In the genomic region with DNA sequence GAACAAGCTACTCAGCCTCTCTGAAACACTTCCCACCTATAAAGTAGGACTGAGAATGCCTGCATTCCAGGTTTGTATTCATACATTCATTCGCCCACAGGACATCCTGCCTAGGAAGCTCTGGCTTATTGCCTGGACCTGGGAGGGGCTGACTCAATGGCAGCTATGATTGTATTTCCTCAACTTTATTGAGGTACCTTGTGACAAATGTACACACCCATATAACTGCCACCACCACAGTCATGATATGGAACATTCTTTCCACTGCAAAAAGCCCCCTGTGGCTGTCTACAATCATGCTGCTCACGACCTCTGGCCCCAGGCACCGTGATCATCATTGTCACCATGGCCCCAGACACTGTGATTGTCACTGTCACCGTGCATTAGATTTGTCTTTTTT, we compare ENCODE assay signal across 12 cellular contexts.
DNase-seq lines count a peak whose midpoint lies in the region; ATAC-seq and TF ChIP-seq lines count a peak whose summit lies in the region.
"Had no signal": no experiment of that assay in that cellular context is flagged by ENCODE, and none has a peak within 500 bp of the region (broad histone marks: within the 10 kb centered on the region; RNA-seq: fewer than 3 reads in every experiment).

No MANE protein-coding gene starts in this region.

- peaks cover 6% of the 10 kb centered on the region for H3K4me1 ChIP-seq in mucosa of descending colon (ENCODE audit: low read depth)

- H3K36me3 ChIP-seq in mucosa of descending colon (ENCODE audit: low read depth): no peaks in the 10 kb centered on the region

- TF ChIP-seq CTCF in cardiac fibroblast (IDR thresholded peaks at IDR 0.05; ENCODE audit: low read depth, low read length) (no peak), mucosa of descending colon (IDR thresholded peaks at IDR 0.05) (no peak)

- no peak overlapping the region for H3K4me3 ChIP-seq in cardiac fibroblast (replicated peaks in 1 of 2; ENCODE audit: low read depth in 2 of 2, low read length in 2 of 2)
- H3K4me3 ChIP-seq in mucosa of descending colon: no peak overlapping the region

- intact Hi-C loops in mucosa of descending colon (cut with DNase I, micrococcal nuclease): no loop called here

- DNase-seq in Daoy (ENCODE audit: low read depth) (peak; percentile 73), M059J (ENCODE audit: low read depth) (peak; percentile 72), cardiac fibroblast (ENCODE audit: low read depth in 2 of 2) (peak; percentile 49 to 60), mucosa of descending colon (peak; percentile 72 to 96 (median 81)), hypothalamus (lab: John Stamatoyannopoulos, UW) (no peak), NCI-H1417 treated with DMSO at 0.1 percent for 48 hours (lab: John Stamatoyannopoulos, UW) (no peak), AML-193 (lab: John Stamatoyannopoulos, UW) (no peak)
- DNase-seq: activated B cell treated with CpG ODN at 0.5 μM for 24 hours, C1 segment of cervical spinal cord, Karpas-422, substantia nigra had no signal

- H3K9me3 ChIP-seq in mucosa of descending colon: peaks cover 19% of the 10 kb centered on the region

- ATAC-seq in mucosa of descending colon (peak; percentile 96), HG03439 (IDR thresholded peaks at IDR 0.05; ENCODE audit: unreplicated experiment) (no peak)

Comparison
In these comparisons a context has a peak if more than half of its experiments do, and no peak if none do; other contexts are left out.
1. DNase-seq: peak in Daoy (single experiment), M059J (single experiment), cardiac fibroblast (2 of 2) and mucosa of descending colon (3 of 3); none in hypothalamus (0 of 51), NCI-H1417 treated with DMSO at 0.1 percent for 48 hours (single experiment) and AML-193 (0 of 2).